ENCODE assay signal across 18 cellular contexts in genomic region chr16:10988879-10989278, GRCh38. TPM values are rescaled to one million over a fixed set of nuclear protein-coding genes. Genes with fewer than 3 reads are reported as not detected.
DNase-seq lines count a peak whose midpoint lies in the region; ATAC-seq and TF ChIP-seq lines count a peak whose summit lies in the region.
"Had no signal": no experiment of that assay in that cellular context is flagged by ENCODE, and none has a peak within 500 bp of the region (broad histone marks: within the 10 kb centered on the region; RNA-seq: fewer than 3 reads in every experiment).

No MANE protein-coding gene starts in this region.

- H2BK5ac ChIP-seq in mesenchymal stem cell (ENCODE audit: low read depth, low read length, poor library complexity, severe bottlenecking): no peak overlapping the region

- H3K27me3 ChIP-seq in mesenchymal stem cell (ENCODE audit: control insufficient read depth in 1 of 2, insufficient read depth in 1 of 2, low read length in 2 of 2) (no peaks in the 10 kb centered on the region), Karpas-422 (ENCODE audit: low read length) (no peaks in the 10 kb centered on the region)
- H3K27me3 ChIP-seq: esophagus squamous epithelium, SJSA1, stomach, upper lobe of left lung had no signal

- H3K9me2 ChIP-seq in Karpas-422 (replicated peaks; ENCODE audit: insufficient read depth, low read length): no peaks in the 10 kb centered on the region

- peak; percentile 8 for ATAC-seq in activated CD8-positive, alpha-beta T cell treated with anti-CD3 and anti-CD28 coated beads for 36 hours

- H3K27me3 Mint-ChIP-seq in T-helper 1 cell treated with Interleukin-12 subunit alpha and Interleukin-12 subunit beta and Interleukin-4 antibody, amounts not matched to agents 30 μg/mL and 1 μg/mL, for 36 hours (ENCODE audit: low read depth): no peaks in the 10 kb centered on the region
- no peaks in the 10 kb centered on the region for H3K27me3 Mint-ChIP-seq in Calu3 (ENCODE audit: unreplicated experiment)
- no peaks in the 10 kb centered on the region for H3K27me3 Mint-ChIP-seq in activated CD8-positive, alpha-beta T cell treated with anti-CD3 and anti-CD28 coated beads for 36 hours

- H2BK15ac ChIP-seq in mesenchymal stem cell (ENCODE audit: low read depth, poor library complexity, severe bottlenecking): no peak overlapping the region

- no peak overlapping the region for H3K14ac ChIP-seq in mesenchymal stem cell (ENCODE audit: low read length in 2 of 2)

- no peak overlapping the region for H4K91ac ChIP-seq in mesenchymal stem cell (ENCODE audit: low read length)

- H3K4me1 Mint-ChIP-seq in T-helper 1 cell treated with Interleukin-12 subunit alpha and Interleukin-12 subunit beta and Interleukin-4 antibody, amounts not matched to agents 30 μg/mL and 1 μg/mL, for 36 hours (ENCODE audit: low read depth): peaks cover 73% of the 10 kb centered on the region
- peaks cover 67% of the 10 kb centered on the region for H3K4me1 Mint-ChIP-seq in Calu3 (ENCODE audit: low read depth, unreplicated experiment)
- peaks cover 62% of the 10 kb centered on the region for H3K4me1 Mint-ChIP-seq in activated CD8-positive, alpha-beta T cell treated with anti-CD3 and anti-CD28 coated beads for 36 hours (ENCODE audit: low read depth)

- CTCF ChIA-PET in Calu3 (lab: Charles Lee): no interaction called here
- CTCF ChIA-PET in activated CD8-positive, alpha-beta T cell treated with anti-CD3 and anti-CD28 coated beads for 36 hours (lab: Charles Lee): interaction anchor here (1.8 to 2.4 kb wide), 3 partner anchors 12 to 267 kb away, joined by 4 to 8 read pairs (median 8); partner anchors contain the start of gene SOCS1

- POLR2A ChIA-PET in activated CD8-positive, alpha-beta T cell treated with anti-CD3 and anti-CD28 coated beads for 36 hours (lab: Charles Lee): interaction anchor here (0.8 to 2.2 kb wide), 4 partner anchors 24 to 266 kb away, joined by 3 to 13 read pairs (median 4); partner anchors contain the start of gene SOCS1

- intact Hi-C loops in Calu3 (cut with micrococcal nuclease; ENCODE audit: unreplicated experiment): no loop called here
- intact Hi-C loops in activated CD8-positive, alpha-beta T cell treated with anti-CD3 and anti-CD28 coated beads for 36 hours (cut with micrococcal nuclease): loop anchor here (2.0 kb wide), 1 partner anchor 106 kb away; no protein-coding TSS in a partner anchor

- H3K79me2 ChIP-seq in Karpas-422 (ENCODE audit: low read length): 0 out of 2 replicates have a peak, but pooled peaks cover 6% of the 10 kb centered on the region

- no peak for TF ChIP-seq CTCF in Calu3 (IDR thresholded peaks at IDR 0.05; ENCODE audit: unreplicated experiment)
- TF ChIP-seq CTCF in activated CD8-positive, alpha-beta T cell treated with anti-CD3 and anti-CD28 coated beads for 36 hours (IDR thresholded peaks at IDR 0.05): peak; percentile 42

- H3K36me3 ChIP-seq in mesenchymal stem cell (ENCODE audit: control insufficient read depth in 1 of 2, insufficient read depth in 2 of 2, low read depth in 1 of 2, low read length in 2 of 2): peaks cover 9 to 14% of the 10 kb centered on the region in 2 experiments
- H3K36me3 ChIP-seq in Karpas-422 (ENCODE audit: insufficient read depth, low read length): no peaks in the 10 kb centered on the region

- H3K79me1 ChIP-seq in mesenchymal stem cell (replicated peaks; ENCODE audit: low read length, poor library complexity, severe bottlenecking): peaks cover 13% of the 10 kb centered on the region

- H4K20me1 ChIP-seq in Karpas-422 (ENCODE audit: insufficient read depth, low read depth, low read length): no peaks in the 10 kb centered on the region

- H2AFZ ChIP-seq in mesenchymal stem cell (ENCODE audit: low read depth, low read length) (no peak overlapping the region), Karpas-422 (ENCODE audit: low read length) (no peak overlapping the region)

- peaks cover 28% of the 10 kb centered on the region for H3K4me1 ChIP-seq in mesenchymal stem cell (ENCODE audit: control insufficient read depth, insufficient read depth, low read depth, low read length)
- H3K4me1 ChIP-seq in Karpas-422 (ENCODE audit: low read length): peaks cover 25% of the 10 kb centered on the region

- H3K9ac ChIP-seq in mesenchymal stem cell (ENCODE audit: low read length) (no peak overlapping the region), Karpas-422 (ENCODE audit: low read length) (no peak overlapping the region)

- no peak overlapping the region for H3K23ac ChIP-seq in mesenchymal stem cell (ENCODE audit: low read length in 2 of 2)

- no peak for DNase-seq in T-helper 1 cell
- no peak for DNase-seq in Calu3
- no peak for DNase-seq in activated CD8-positive, alpha-beta T cell treated with anti-CD3 and anti-CD28 coated beads for 36 hours
- no peak for DNase-seq in mesenchymal stem cell
- DNase-seq in Karpas-422: no peak
- no peak for DNase-seq in RKO (ENCODE audit: low spot score)
- DNase-seq in central memory CD4-positive, alpha-beta T cell: no peak
- DNase-seq: anterior cingulate cortex; effector CD4-positive, alpha-beta T cell; esophagus squamous epithelium; kidney glomerular epithelial cell; NCI-H1417 treated with DMSO at 0.1 percent for 48 hours; stomach; T-helper 9 cell had no signal

- H3K27ac ChIP-seq in mesenchymal stem cell (ENCODE audit: low read length, poor library complexity, severe bottlenecking) (no peak overlapping the region), Karpas-422 (ENCODE audit: low read length) (no peak overlapping the region)
- H3K27ac ChIP-seq: esophagus squamous epithelium, SJSA1 had no signal

- H3K4me2 ChIP-seq in mesenchymal stem cell (ENCODE audit: low read length, poor library complexity, severe bottlenecking): no peak overlapping the region
- no peak overlapping the region for H3K4me2 ChIP-seq in Karpas-422 (ENCODE audit: low read depth, low read length, poor library complexity, severe bottlenecking)

- no peaks in the 10 kb centered on the region for H3K9me3 Mint-ChIP-seq in T-helper 1 cell treated with Interleukin-12 subunit alpha and Interleukin-12 subunit beta and Interleukin-4 antibody, amounts not matched to agents 30 μg/mL and 1 μg/mL, for 36 hours
- H3K9me3 Mint-ChIP-seq in Calu3 (ENCODE audit: low read depth, unreplicated experiment): no peaks in the 10 kb centered on the region
- no peaks in the 10 kb centered on the region for H3K9me3 Mint-ChIP-seq in activated CD8-positive, alpha-beta T cell treated with anti-CD3 and anti-CD28 coated beads for 36 hours
- H3K9me3 Mint-ChIP-seq: nephron had no signal

- H3K18ac ChIP-seq in mesenchymal stem cell (ENCODE audit: low read depth in 1 of 2, low read length in 2 of 2): peak overlapping the region in 1 of 2 experiments; percentile 18

- no peak overlapping the region for H4K8ac ChIP-seq in mesenchymal stem cell (ENCODE audit: low read length)

- H3K36me3 Mint-ChIP-seq in T-helper 1 cell treated with Interleukin-12 subunit alpha and Interleukin-12 subunit beta and Interleukin-4 antibody, amounts not matched to agents 30 μg/mL and 1 μg/mL, for 36 hours (ENCODE audit: low read depth): peaks cover 36% of the 10 kb centered on the region
- H3K36me3 Mint-ChIP-seq in Calu3 (ENCODE audit: insufficient read depth, unreplicated experiment): peaks cover 17% of the 10 kb centered on the region
- peaks cover 45% of the 10 kb centered on the region for H3K36me3 Mint-ChIP-seq in activated CD8-positive, alpha-beta T cell treated with anti-CD3 and anti-CD28 coated beads for 36 hours (ENCODE audit: low read depth)

- 82% methylated on average over 5 of the region's 6 CpGs for WGBS in mesenchymal stem cell

- H3K4me3 ChIP-seq in mesenchymal stem cell (ENCODE audit: insufficient read depth in 1 of 2, low read depth in 1 of 2, low read length in 2 of 2) (no peak overlapping the region), Karpas-422 (ENCODE audit: low read length) (no peak overlapping the region)
- H3K4me3 ChIP-seq: esophagus squamous epithelium, SJSA1, stomach, upper lobe of left lung had no signal

- H2BK12ac ChIP-seq in mesenchymal stem cell (ENCODE audit: low read length in 2 of 2): peak overlapping the region; percentile 75 to 81

- no peak overlapping the region for H2AK5ac ChIP-seq in mesenchymal stem cell (ENCODE audit: low read length, severe bottlenecking)

- H3K9me3 ChIP-seq in mesenchymal stem cell (ENCODE audit: control insufficient read depth, low read length): no peaks in the 10 kb centered on the region
- no peaks in the 10 kb centered on the region for H3K9me3 ChIP-seq in Karpas-422 (ENCODE audit: low read length)
- H3K9me3 ChIP-seq: esophagus squamous epithelium, SJSA1, stomach, upper lobe of left lung had no signal

- no TSS peak for BruUV-seq in Calu3 (replicated peaks; lab: Mats Ljungman, UMichigan)

- H3K27ac Mint-ChIP-seq in T-helper 1 cell treated with Interleukin-12 subunit alpha and Interleukin-12 subunit beta and Interleukin-4 antibody, amounts not matched to agents 30 μg/mL and 1 μg/mL, for 36 hours: peak overlapping the region; percentile 84
- H3K27ac Mint-ChIP-seq in Calu3 (ENCODE audit: unreplicated experiment): peak overlapping the region; percentile 47
- peak overlapping the region; percentile 86 for H3K27ac Mint-ChIP-seq in activated CD8-positive, alpha-beta T cell treated with anti-CD3 and anti-CD28 coated beads for 36 hours

- no peak overlapping the region for H2BK120ac ChIP-seq in mesenchymal stem cell (ENCODE audit: low read depth, low read length)

- peak overlapping the region; percentile 63 for H3K4me3 Mint-ChIP-seq in T-helper 1 cell treated with Interleukin-12 subunit alpha and Interleukin-12 subunit beta and Interleukin-4 antibody, amounts not matched to agents 30 μg/mL and 1 μg/mL, for 36 hours
- no peak overlapping the region for H3K4me3 Mint-ChIP-seq in Calu3 (ENCODE audit: low read depth, unreplicated experiment)
- peak overlapping the region; percentile 21 for H3K4me3 Mint-ChIP-seq in activated CD8-positive, alpha-beta T cell treated with anti-CD3 and anti-CD28 coated beads for 36 hours
- H3K4me3 Mint-ChIP-seq: nephron had no signal

- peak overlapping the region in 1 of 2 experiments; percentile 28 for H3K4ac ChIP-seq in mesenchymal stem cell (ENCODE audit: low read depth in 1 of 2, low read length in 2 of 2)

RNA-seq across cellular contexts. Expression of gene CLEC16A, which starts 44.5 kb away (rescaled TPM):
- total RNA-seq in Calu3 (2022): 33.0 and 37.5 TPM in 2 replicates
- total RNA-seq in activated CD8-positive, alpha-beta T cell treated with anti-CD3 and anti-CD28 coated beads for 36 hours: 10 to 100 TPM; 20.4 to 21.7 TPM
- polyA plus RNA-seq in mesenchymal stem cell (2013, experiment 1 of 2): 8.6 TPM
- polyA plus RNA-seq in mesenchymal stem cell (2013, experiment 2 of 2): 8.3 TPM
- 14.4 and 17.4 TPM in 2 replicates for total RNA-seq in Karpas-422 (2014; rRNA removed; shearing (Covaris generic); ENCODE audit: low replicate concordance)

RNA-seq across cellular contexts. Expression of gene DEXI, which starts 46.6 kb away (rescaled TPM):
- 32.3 and 40.3 TPM in 2 replicates for total RNA-seq in Calu3 (2022)
- total RNA-seq in activated CD8-positive, alpha-beta T cell treated with anti-CD3 and anti-CD28 coated beads for 36 hours: 10 to 100 TPM; 24.8 to 25.3 TPM
- 26.6 TPM for polyA plus RNA-seq in mesenchymal stem cell (2013, experiment 1 of 2)
- 28.1 TPM for polyA plus RNA-seq in mesenchymal stem cell (2013, experiment 2 of 2)
- total RNA-seq in Karpas-422 (2014; rRNA removed; shearing (Covaris generic); ENCODE audit: low replicate concordance): 40.7 and 59.7 TPM in 2 replicates
